25 cellular contexts compared by ENCODE assay signal in genomic region chr5:148858106-148858505, GRCh38. TPM values are rescaled to one million over a fixed set of nuclear protein-coding genes. Genes with fewer than 3 reads are reported as not detected.
DNase-seq lines count a peak whose midpoint lies in the region; FAIRE-seq and TF ChIP-seq lines count a peak whose summit lies in the region.
"Had no signal": no experiment of that assay in that cellular context is flagged by ENCODE, and none has a peak within 500 bp of the region (broad histone marks: within the 10 kb centered on the region; RNA-seq: fewer than 3 reads in every experiment).

No MANE protein-coding gene starts in this region.

- H3K9me3 ChIP-seq in astrocyte (ENCODE audit: insufficient read depth, low read depth, low read length) (no peaks in the 10 kb centered on the region), subcutaneous abdominal adipose tissue (ENCODE audit: control insufficient read depth in 5 of 5, low read length in 5 of 5) (no peaks in the 10 kb centered on the region), endodermal cell (ENCODE audit: control insufficient read depth, low read length) (no peaks in the 10 kb centered on the region)
- H3K9me3 ChIP-seq: BE2C, MG63, thyroid gland had no signal

- H3K4me1 ChIP-seq in astrocyte (ENCODE audit: insufficient read depth, low read length): no peaks in the 10 kb centered on the region
- H3K4me1 ChIP-seq in subcutaneous abdominal adipose tissue (ENCODE audit: control insufficient read depth in 5 of 5, insufficient read depth in 5 of 5, low read length in 5 of 5): peaks cover 0 to 45% (median 31%) of the 10 kb centered on the region in 5 donors
- H3K4me1 ChIP-seq in endodermal cell (ENCODE audit: control insufficient read depth, insufficient read depth, low read length): no peaks in the 10 kb centered on the region
- H3K4me1 ChIP-seq: BE2C had no signal

- no peak overlapping the region for H3K4me2 ChIP-seq in astrocyte (ENCODE audit: low read length)

- H2AFZ ChIP-seq in astrocyte (ENCODE audit: low read depth, low read length): no peak overlapping the region

- no peaks in the 10 kb centered on the region for H4K20me1 ChIP-seq in astrocyte (ENCODE audit: insufficient read depth, low read length)

- WGBS in endodermal cell (ENCODE audit: insufficient coverage in 1 of 2, insufficient read length in 1 of 2), 2 experiments: 94 to 95% methylated on average over 1 to 2 of the region's 2 CpGs

- no peaks in the 10 kb centered on the region for H3K36me3 Mint-ChIP-seq in astrocyte (ENCODE audit: low read depth, unreplicated experiment)
- H3K36me3 Mint-ChIP-seq in immature natural killer cell: peaks cover 16 to 35% (median 21%) of the 10 kb centered on the region in 3 donors
- no peaks in the 10 kb centered on the region for H3K36me3 Mint-ChIP-seq in endodermal cell (ENCODE audit: low read depth)
- H3K36me3 Mint-ChIP-seq: activated naive CD8-positive, alpha-beta T cell treated with anti-CD3 and anti-CD28 coated beads, Interleukin-2, amount 10 ng/mL, durations not matched to agents 7 days and 5 days had no signal

- TF ChIP-seq CTCF in astrocyte (IDR thresholded peaks at IDR 0.05; ENCODE audit: insufficient read depth, low read depth, low read length) (no peak), endodermal cell (conservative IDR thresholded peaks at IDR 0.05) (no peak)

- H3K36me3 ChIP-seq in astrocyte (ENCODE audit: insufficient read depth, low read length) (no peaks in the 10 kb centered on the region), subcutaneous abdominal adipose tissue (ENCODE audit: control insufficient read depth in 5 of 5, insufficient read depth in 5 of 5, low read length in 5 of 5) (peaks cover 0 to 4% (median 0%) of the 10 kb centered on the region in 5 donors), endodermal cell (ENCODE audit: control insufficient read depth, insufficient read depth, low read length) (no peaks in the 10 kb centered on the region)
- H3K36me3 ChIP-seq: BE2C, MG63, thyroid gland had no signal

- H3K9ac ChIP-seq in astrocyte (ENCODE audit: low read length) (no peak overlapping the region), subcutaneous abdominal adipose tissue (ENCODE audit: low read length in 5 of 5) (no peak overlapping the region), endodermal cell (ENCODE audit: extremely low read depth, low read length, poor library complexity, severe bottlenecking) (no peak overlapping the region)

- H3K27ac ChIP-seq in astrocyte (ENCODE audit: low read depth, low read length) (no peak overlapping the region), subcutaneous abdominal adipose tissue (ENCODE audit: low read depth, low read length) (peak overlapping the region; percentile 16), endodermal cell (ENCODE audit: low read depth, low read length) (no peak overlapping the region)
- H3K27ac ChIP-seq: thyroid gland had no signal

- no peaks in the 10 kb centered on the region for H3K27me3 Mint-ChIP-seq in astrocyte (ENCODE audit: low read depth, unreplicated experiment)
- peaks cover 3 to 6% (median 4%) of the 10 kb centered on the region in 3 donors for H3K27me3 Mint-ChIP-seq in immature natural killer cell (ENCODE audit: low read depth in 3 of 3)
- H3K27me3 Mint-ChIP-seq in endodermal cell (ENCODE audit: insufficient read depth): peaks cover 10% of the 10 kb centered on the region

- peak overlapping the region; percentile 29 for H3K27ac Mint-ChIP-seq in astrocyte (ENCODE audit: unreplicated experiment)
- peak overlapping the region; percentile 91 to 100 (median 98) for H3K27ac Mint-ChIP-seq in immature natural killer cell
- H3K27ac Mint-ChIP-seq in endodermal cell: no peak overlapping the region
- H3K27ac Mint-ChIP-seq: activated naive CD8-positive, alpha-beta T cell treated with anti-CD3 and anti-CD28 coated beads, Interleukin-2, amount 10 ng/mL, durations not matched to agents 7 days and 5 days; activated T-helper 2 cell treated with anti-CD3 and anti-CD28 coated beads, Interferon-gamma antibody, Interleukin-2, Interleukin-4, amounts not matched to agents 10 μg/mL and 5 μg/mL and 100 μg/mL, durations not matched to agents 14 hours and 24 hours and 36 hours; nephron progenitor cell; T-helper 1 cell treated with Interleukin-12 subunit alpha and Interleukin-12 subunit beta and Interleukin-4 antibody, amounts not matched to agents 30 μg/mL and 1 μg/mL, for 36 hours had no signal

- H3K4me3 Mint-ChIP-seq in astrocyte (ENCODE audit: unreplicated experiment) (no peak overlapping the region), immature natural killer cell (peak overlapping the region in 4 of 5 donors; percentile 56 to 81 (median 71)), endodermal cell (no peak overlapping the region)
- H3K4me3 Mint-ChIP-seq: activated naive CD8-positive, alpha-beta T cell treated with anti-CD3 and anti-CD28 coated beads, Interleukin-2, amount 10 ng/mL, durations not matched to agents 7 days and 5 days; nephron progenitor cell; T-helper 1 cell treated with Interleukin-12 subunit alpha and Interleukin-12 subunit beta and Interleukin-4 antibody, amounts not matched to agents 30 μg/mL and 1 μg/mL, for 36 hours had no signal

- no peak for FAIRE-seq in astrocyte (lab: Jason Lieb, UNC)
- FAIRE-seq: small intestine had no signal

- H3K9me3 Mint-ChIP-seq in astrocyte (ENCODE audit: unreplicated experiment) (no peaks in the 10 kb centered on the region), immature natural killer cell (no peaks in the 10 kb centered on the region), endodermal cell (no peaks in the 10 kb centered on the region)
- H3K9me3 Mint-ChIP-seq: activated naive CD8-positive, alpha-beta T cell treated with anti-CD3 and anti-CD28 coated beads, Interleukin-2, amount 10 ng/mL, durations not matched to agents 7 days and 5 days; activated T-helper 2 cell treated with anti-CD3 and anti-CD28 coated beads, Interferon-gamma antibody, Interleukin-2, Interleukin-4, amounts not matched to agents 10 μg/mL and 5 μg/mL and 100 μg/mL, durations not matched to agents 14 hours and 24 hours and 36 hours; nephron progenitor cell; T-helper 1 cell treated with Interleukin-12 subunit alpha and Interleukin-12 subunit beta and Interleukin-4 antibody, amounts not matched to agents 30 μg/mL and 1 μg/mL, for 36 hours had no signal

- H3K27me3 ChIP-seq in astrocyte (ENCODE audit: insufficient read depth, low read length) (no peaks in the 10 kb centered on the region), subcutaneous abdominal adipose tissue (ENCODE audit: control insufficient read depth in 5 of 5, insufficient read depth in 4 of 5, low read length in 5 of 5) (no peaks in the 10 kb centered on the region), endodermal cell (ENCODE audit: control insufficient read depth, insufficient read depth, low read length, poor library complexity, severe bottlenecking) (peaks cover 8% of the 10 kb centered on the region)
- H3K27me3 ChIP-seq: BE2C, MG63, thyroid gland had no signal

- peak; percentile 23 for DNase-seq in ELR (ENCODE audit: low read depth)
- DNase-seq in astrocyte (ENCODE audit: low read depth): peak; percentile 27
- no peak for DNase-seq in immature natural killer cell
- no peak for DNase-seq in NCI-H187 treated with DMSO at 0.1 percent for 48 hours (lab: John Stamatoyannopoulos, UW)
- DNase-seq in NCI-H2029 treated with DMSO at 0.1 percent for 48 hours (lab: John Stamatoyannopoulos, UW): no peak
- no peak for DNase-seq in endodermal cell
- DNase-seq: activated CD8-positive, alpha-beta memory T cell treated with anti-CD3 and anti-CD28 coated beads, Interleukin-2, amount 50 U/mL, for 4 hours; activated naive CD8-positive, alpha-beta T cell treated with anti-CD3 and anti-CD28 coated beads, Interleukin-2, amount 10 ng/mL, durations not matched to agents 7 days and 5 days; BE2C; GDM1; GOT3; mesendoderm; MG63; NCI-H1436; NCI-H2227 treated with DMSO at 0.1 percent for 48 hours; NCI-H774; nephron progenitor cell; OCI-M1; SHP77 treated with DMSO at 0.1 percent for 48 hours; small intestine; stimulated activated naive CD4-positive, alpha-beta T cell treated with Interleukin-2 at 50 U/mL for 16 hours; thyroid gland had no signal

- H3K79me2 ChIP-seq in astrocyte (ENCODE audit: insufficient read depth, low read length): no peaks in the 10 kb centered on the region

- peaks cover 5% of the 10 kb centered on the region for H3K4me1 Mint-ChIP-seq in astrocyte (ENCODE audit: low read depth, unreplicated experiment)
- peaks cover 100% of the 10 kb centered on the region in 2 donors for H3K4me1 Mint-ChIP-seq in immature natural killer cell
- H3K4me1 Mint-ChIP-seq in endodermal cell: peaks cover 12% of the 10 kb centered on the region
- H3K4me1 Mint-ChIP-seq: nephron progenitor cell had no signal

- H3K4me3 ChIP-seq in astrocyte (ENCODE audit: insufficient read depth, low read depth, low read length): no peak overlapping the region
- H3K4me3 ChIP-seq in subcutaneous abdominal adipose tissue (ENCODE audit: low read depth in 1 of 5, low read length in 5 of 5): no peak overlapping the region
- H3K4me3 ChIP-seq in endodermal cell (ENCODE audit: low read length): no peak overlapping the region
- H3K4me3 ChIP-seq: MG63, thyroid gland had no signal

RNA-seq across cellular contexts. Expression of gene ADRB2, which starts 31.7 kb away (rescaled TPM):
- total RNA-seq in astrocyte (0.62 and 0.64 TPM in 2 replicates), endodermal cell (under 1 TPM; 0.20 to 0.42 TPM)
- polyA plus RNA-seq in immature natural killer cell: 10 to 100 TPM; 34.4 to 65.2 (median 54.1) TPM
- polyA plus RNA-seq in endodermal cell (2013, experiment 1 of 2): 0.50 TPM
- polyA plus RNA-seq in endodermal cell (2013, experiment 2 of 2): 0.41 TPM

Comparison
In these comparisons a context has a peak if more than half of its experiments do, and no peak if none do; other contexts are left out.
1. DNase-seq: peak in ELR (single experiment) and astrocyte (single experiment); none in immature natural killer cell (0 of 3), NCI-H187 treated with DMSO at 0.1 percent for 48 hours (single experiment), NCI-H2029 treated with DMSO at 0.1 percent for 48 hours (single experiment) and endodermal cell (single experiment).
2. H3K4me3 Mint-ChIP-seq: peak in immature natural killer cell (4 of 5); none in astrocyte (single experiment) and endodermal cell (single experiment).